30 cellular contexts compared by ENCODE assay signal in the genomic region with DNA sequence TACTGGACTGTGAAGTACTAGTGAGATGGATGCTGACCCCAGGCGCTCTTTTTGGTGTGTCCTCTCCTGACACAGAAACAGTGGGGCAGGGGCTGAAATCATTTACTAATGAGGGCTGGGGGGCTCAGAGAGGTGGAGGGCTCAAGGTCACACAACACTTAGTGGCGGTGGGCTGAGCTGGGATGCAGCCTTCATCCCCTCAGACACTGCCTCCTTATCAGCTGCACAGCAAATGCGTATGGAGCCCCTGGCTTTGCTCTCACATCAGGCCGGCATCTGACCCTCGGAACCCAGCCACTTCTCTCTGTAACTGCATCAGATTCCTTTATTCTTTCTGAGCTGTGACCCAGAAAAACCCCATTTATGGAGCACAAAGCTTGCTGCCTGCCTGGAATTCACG.
"Had no signal": no experiment of that assay in that cellular context is flagged by ENCODE, and none has a peak within 500 bp of the region (broad histone marks: within the 10 kb centered on the region; RNA-seq: fewer than 3 reads in every experiment).

No MANE protein-coding gene starts in this region.

- H3K36me3 ChIP-seq: adrenal gland, ascending aorta, brain microvascular endothelial cell, breast epithelium, cardiac muscle cell had no signal

- H3K27ac ChIP-seq: adrenal gland, ascending aorta, body of pancreas, brain microvascular endothelial cell, breast epithelium, cardiac muscle cell had no signal

- H3K9me3 ChIP-seq: adrenal gland, ascending aorta, body of pancreas had no signal

- DNase-seq: activated effector memory CD4-positive, alpha-beta T cell treated with anti-CD3 and anti-CD28 coated beads, Interleukin-2, amount 50 U/mL, for 16 hours; activated effector memory CD4-positive, alpha-beta T cell treated with Interleukin-2 at 50 U/mL for 16 hours; activated gamma-delta T cell; activated gamma-delta T cell treated with Interleukin-2 at 50 U/mL for 16 hours; activated naive CD4-positive, alpha-beta T cell; activated naive CD4-positive, alpha-beta T cell treated with anti-CD3 and anti-CD28 coated beads for 36 hours; activated naive CD4-positive, alpha-beta T cell treated with anti-CD3 and anti-CD28 coated beads, Interleukin-2, amount 10 ng/mL, durations not matched to agents 7 days and 5 days; activated naive CD4-positive, alpha-beta T cell treated with anti-CD3 and anti-CD28 coated beads, Interleukin-2, amount 50 U/mL, for 16 hours; activated naive CD4-positive, alpha-beta T cell treated with Interleukin-2 at 50 U/mL for 16 hours; activated naive CD8-positive, alpha-beta T cell treated with anti-CD3 and anti-CD28 coated beads for 36 hours; activated naive CD8-positive, alpha-beta T cell treated with anti-CD3 and anti-CD28 coated beads, Interleukin-2, amount 10 ng/mL, durations not matched to agents 7 days and 5 days; activated naive CD8-positive, alpha-beta T cell treated with anti-CD3 and anti-CD28 coated beads, Interleukin-2, amount 50 U/mL, for 24 hours; activated T-cell treated with anti-CD3 and anti-CD28 coated beads, Interleukin-2, amount 50 U/mL, for 1 hour; activated T-cell treated with anti-CD3 and anti-CD28 coated beads, Interleukin-2, amount 50 U/mL, for 24 hours; activated T-cell treated with anti-CD3 and anti-CD28 coated beads, Interleukin-2, amount 50 U/mL, for 4 hours; activated T-cell treated with anti-CD3 and anti-CD28 coated beads, Interleukin-2, amount 50 U/mL, for 48 hours; activated T-cell treated with anti-CD3 and anti-CD28 coated beads, Interleukin-2, amount 50 U/mL, for 72 hours; adrenal gland; amniotic stem cell; amygdala; anterior cingulate cortex; aorta; body of pancreas; brain microvascular endothelial cell; caudate nucleus; central memory CD4-positive, alpha-beta T cell; cerebellar nuclear complex had no signal

- H3K4me3 ChIP-seq: adrenal gland, ascending aorta, body of pancreas, breast epithelium, cardiac muscle cell had no signal

- H3K4me1 ChIP-seq: adrenal gland, ascending aorta, body of pancreas, breast epithelium had no signal

- H3K27me3 ChIP-seq: adrenal gland, ascending aorta, body of pancreas, brain microvascular endothelial cell, cardiac muscle cell had no signal
